Comparison of ENCODE assay signal across 1 cellular context in the genomic region with DNA sequence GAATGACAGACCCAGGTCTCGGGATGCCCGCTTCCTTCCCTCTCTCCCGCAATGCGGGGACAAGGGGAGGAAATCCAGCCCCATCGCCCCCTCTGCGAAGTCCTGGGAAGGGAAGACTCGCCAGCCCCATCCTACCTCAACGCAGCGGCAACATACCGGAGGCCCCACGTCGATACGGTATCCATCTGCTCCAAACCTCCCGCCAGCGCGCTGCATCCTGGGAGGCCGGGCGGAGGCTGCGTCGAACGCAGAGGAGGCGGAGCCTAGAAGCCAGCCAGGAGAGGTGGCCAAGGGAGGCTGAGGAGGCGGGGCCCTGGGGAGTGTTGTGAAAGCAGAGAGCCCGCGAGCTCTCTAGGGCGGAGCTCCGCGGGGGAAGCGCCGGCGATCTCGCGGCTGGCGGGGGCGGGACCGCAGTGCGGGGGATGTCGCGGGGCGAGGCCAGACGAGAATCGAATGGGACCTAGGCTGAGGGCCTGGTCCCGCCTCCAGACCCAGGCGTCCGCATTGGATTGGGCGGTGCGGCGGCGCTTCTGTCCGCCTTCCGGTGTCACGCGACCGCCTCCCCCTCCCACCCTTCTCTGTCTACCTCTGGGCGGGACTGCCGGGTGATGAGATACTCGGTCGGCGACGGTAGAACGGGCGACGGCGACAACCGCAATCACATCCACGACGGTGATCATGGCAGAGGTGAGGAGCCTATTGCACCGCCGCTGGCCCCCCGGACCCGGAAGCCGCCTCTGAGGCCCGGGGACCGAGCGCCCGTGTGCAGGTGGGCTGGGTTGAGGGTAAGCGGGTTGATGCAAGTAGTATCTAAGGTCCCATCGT.
TF ChIP-seq lines count a peak whose summit lies in the region.

FANCB (minus strand) TSS at position 219 of the 825 bp plus-strand sequence. CDS start 7,559 bp downstream, outside the sequence.
MOSPD2 (plus strand) TSS at position 571 of the 825 bp plus-strand sequence; CDS start at position 679, 108 bp downstream.

TF ChIP-seq in H1, 55 proteins besides CTCF, POLR2A, EP300 and RAD21:
- TF ChIP-seq SP1 (IDR thresholded peaks at IDR 0.05; ENCODE audit: low read depth, low read length) (0 out of 2 replicates have a peak, but pooled peaks have one; percentile 16), CREB1 (IDR thresholded peaks at IDR 0.05) (peak; percentile 86), CEBPB (IDR thresholded peaks at IDR 0.05; ENCODE audit: low read depth, low read length) (peak; percentile 59; the same call in 1 of the 2 replicates), TCF12 (IDR thresholded peaks at IDR 0.05; ENCODE audit: low read depth, low read length) (no peak), BCL11A (IDR thresholded peaks at IDR 0.05; ENCODE audit: low read depth in 2 of 2, low read length in 2 of 2) (no peak), FOSL1 (IDR thresholded peaks at IDR 0.05; ENCODE audit: insufficient read depth, low read depth, low read length) (no peak), PHF8 (conservative IDR thresholded peaks at IDR 0.05; ENCODE audit: low read depth, low read length) (peak; percentile 66), EGR1 (IDR thresholded peaks at IDR 0.05; ENCODE audit: borderline replicate concordance, low read depth, low read length) (peak; percentile 62; the same call in 1 of the 2 replicates), POU5F1 (IDR thresholded peaks at IDR 0.05; ENCODE audit: low read depth, low read length) (no peak), CHD2 (IDR thresholded peaks at IDR 0.05; ENCODE audit: low read length) (peak; percentile 53; the same call in 1 of the 2 replicates), NANOG (IDR thresholded peaks at IDR 0.05; ENCODE audit: insufficient read depth, low read depth, low read length, poor library complexity, severe bottlenecking) (no peak), NRF1 (IDR thresholded peaks at IDR 0.05; ENCODE audit: low read depth, low read length) (no peak), YY1 (IDR thresholded peaks at IDR 0.05; ENCODE audit: low read depth, low read length) (no peak), KDM4A (IDR thresholded peaks at IDR 0.05; ENCODE audit: low read depth, low read length, severe bottlenecking) (peak; percentile 68), KDM5A (IDR thresholded peaks at IDR 0.05; ENCODE audit: low read length) (peak; percentile 50; the same call in 1 of the 2 replicates), POLR2AphosphoS5 (IDR thresholded peaks at IDR 0.05; ENCODE audit: low read depth, low read length) (peak; percentile 72; the same call in 1 of the 2 replicates), CBX5 (IDR thresholded peaks at IDR 0.05; ENCODE audit: low read depth, low read length) (no peak), ZNF274 (IDR thresholded peaks at IDR 0.05; ENCODE audit: borderline replicate concordance, extremely low read depth, low read length) (no peak), JUND (IDR thresholded peaks at IDR 0.05; ENCODE audit: low read length) (no peak), JUN (IDR thresholded peaks at IDR 0.05; ENCODE audit: low read depth, low read length) (no peak), TBP (IDR thresholded peaks at IDR 0.05; ENCODE audit: low read depth, low read length) (peak; percentile 34; the same call in 1 of the 2 replicates), MAFK (IDR thresholded peaks at IDR 0.05; ENCODE audit: low read depth, low read length) (no peak), SIX5 (IDR thresholded peaks at IDR 0.05; ENCODE audit: low read depth, low read length) (no peak), TAF1 (IDR thresholded peaks at IDR 0.05; ENCODE audit: low read depth, low read length) (peak; percentile 68), SIN3A (conservative IDR thresholded peaks at IDR 0.05 in 1 of 2, IDR thresholded peaks at IDR 0.05 in 1 of 2; ENCODE audit: low read depth in 1 of 2, low read length in 2 of 2) (0 out of 4 replicates have a peak, but pooled peaks of 1 of the 2 experiments have one; percentile 15), KDM1A (IDR thresholded peaks at IDR 0.05; ENCODE audit: borderline replicate concordance, low read length) (no peak), SP2 (IDR thresholded peaks at IDR 0.05; ENCODE audit: low read length) (no peak), BACH1 (IDR thresholded peaks at IDR 0.05; ENCODE audit: low read length) (no peak), MAX (IDR thresholded peaks at IDR 0.05) (peak; percentile 85), CHD1 (IDR thresholded peaks at IDR 0.05; ENCODE audit: low read depth, low read length) (no peak)
- TF ChIP-seq, protein P1, sequence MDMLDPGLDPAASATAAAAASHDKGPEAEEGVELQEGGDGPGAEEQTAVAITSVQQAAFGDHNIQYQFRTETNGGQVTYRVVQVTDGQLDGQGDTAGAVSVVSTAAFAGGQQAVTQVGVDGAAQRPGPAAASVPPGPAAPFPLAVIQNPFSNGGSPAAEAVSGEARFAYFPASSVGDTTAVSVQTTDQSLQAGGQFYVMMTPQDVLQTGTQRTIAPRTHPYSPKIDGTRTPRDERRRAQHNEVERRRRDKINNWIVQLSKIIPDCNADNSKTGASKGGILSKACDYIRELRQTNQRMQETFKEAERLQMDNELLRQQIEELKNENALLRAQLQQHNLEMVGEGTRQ (IDR thresholded peaks at IDR 0.05; ENCODE audit: low read length): 0 out of 2 replicates have a peak, but pooled peaks have one; percentile 3
- TF ChIP-seq, protein P2, sequence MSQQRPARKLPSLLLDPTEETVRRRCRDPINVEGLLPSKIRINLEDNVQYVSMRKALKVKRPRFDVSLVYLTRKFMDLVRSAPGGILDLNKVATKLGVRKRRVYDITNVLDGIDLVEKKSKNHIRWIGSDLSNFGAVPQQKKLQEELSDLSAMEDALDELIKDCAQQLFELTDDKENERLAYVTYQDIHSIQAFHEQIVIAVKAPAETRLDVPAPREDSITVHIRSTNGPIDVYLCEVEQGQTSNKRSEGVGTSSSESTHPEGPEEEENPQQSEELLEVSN (IDR thresholded peaks at IDR 0.05): peak; percentile 94
- TF ChIP-seq, protein P3, sequence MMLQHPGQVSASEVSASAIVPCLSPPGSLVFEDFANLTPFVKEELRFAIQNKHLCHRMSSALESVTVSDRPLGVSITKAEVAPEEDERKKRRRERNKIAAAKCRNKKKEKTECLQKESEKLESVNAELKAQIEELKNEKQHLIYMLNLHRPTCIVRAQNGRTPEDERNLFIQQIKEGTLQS (IDR thresholded peaks at IDR 0.05; ENCODE audit: insufficient read depth, low read depth, low read length): 0 out of 2 replicates have a peak, but pooled peaks have one; percentile 33
